15 cellular contexts compared by ENCODE assay signal in the genomic region with DNA sequence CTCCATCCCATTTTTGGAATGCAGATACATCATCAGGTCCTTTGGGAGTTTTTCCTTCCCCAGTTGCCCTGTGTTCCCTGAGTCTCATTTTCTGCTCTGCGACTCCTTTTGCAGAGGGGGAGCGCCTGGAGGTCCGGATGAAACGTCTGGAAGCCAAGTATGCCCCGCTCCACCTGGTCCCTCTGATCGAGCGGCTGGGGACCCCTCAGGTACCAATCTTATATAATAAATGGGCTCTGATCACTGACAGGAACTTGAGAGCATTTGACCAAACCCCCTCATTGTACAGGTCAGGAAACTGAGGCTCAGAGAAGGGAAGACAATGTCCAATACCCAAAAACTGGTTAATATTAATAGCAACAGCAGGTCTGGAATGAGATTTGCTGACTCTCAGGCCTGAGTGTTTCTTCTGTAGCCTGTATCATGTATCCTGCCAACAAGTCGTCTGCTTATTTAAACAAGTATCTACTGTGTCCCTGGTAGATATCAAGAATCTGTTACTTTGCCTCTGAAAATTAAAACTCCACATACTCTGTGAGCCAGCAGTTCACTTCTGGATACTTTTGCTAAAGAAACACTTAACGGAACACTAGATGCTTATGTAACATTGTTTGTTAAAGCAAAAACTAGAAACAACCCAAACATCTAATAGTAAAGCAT.
DNase-seq lines count a peak whose midpoint lies in the region; ATAC-seq and TF ChIP-seq lines count a peak whose summit lies in the region.
"Had no signal": no experiment of that assay in that cellular context is flagged by ENCODE, and none has a peak within 500 bp of the region (broad histone marks: within the 10 kb centered on the region; RNA-seq: fewer than 3 reads in every experiment).

No MANE protein-coding gene starts in this region.

- H4K20me1 ChIP-seq in neural progenitor cell (ENCODE audit: low read depth), result no peaks in the 10 kb centered on the region

- no peaks in the 10 kb centered on the region for H3F3A ChIP-seq in neural progenitor cell (ENCODE audit: low read depth)

- no peak overlapping the region for H2BK120ac ChIP-seq in mesendoderm (ENCODE audit: low read depth, low read length)

- no peak overlapping the region for H3K27ac Mint-ChIP-seq in activated CD8-positive, alpha-beta T cell treated with anti-CD3 and anti-CD28 coated beads, Interleukin-2, amount 10 ng/mL, durations not matched to agents 7 days and 5 days
- no peak overlapping the region for H3K27ac Mint-ChIP-seq in activated CD8-positive, alpha-beta T cell treated with anti-CD3 and anti-CD28 coated beads for 36 hours
- peak overlapping the region; percentile 43 for H3K27ac Mint-ChIP-seq in stimulated activated effector memory CD8-positive, alpha-beta T cell treated with anti-CD3 and anti-CD28 coated beads, Interleukin-12 subunit alpha, Interleukin-12 subunit beta, amount 100 ng/mL, for 72 hours
- H3K27ac Mint-ChIP-seq in effector memory CD8-positive, alpha-beta T cell, result peak overlapping the region in 1 of 2 donors; percentile 17
- no peak overlapping the region for H3K27ac Mint-ChIP-seq in neural progenitor cell

- H3K9me3 ChIP-seq in adipocyte (ENCODE audit: control insufficient read depth, low read length) (no peaks in the 10 kb centered on the region), neural progenitor cell (ENCODE audit: low read depth) (no peaks in the 10 kb centered on the region)
- H3K9me3 ChIP-seq: mucosa of descending colon had no signal

- H3K9ac ChIP-seq in adipocyte (ENCODE audit: low read length) (no peak overlapping the region), mesendoderm (ENCODE audit: low read length) (no peak overlapping the region), neural progenitor cell (no peak overlapping the region)

- H3K4me3 ChIP-seq in adipocyte (ENCODE audit: low read length) (no peak overlapping the region), mesendoderm (ENCODE audit: low read length) (no peak overlapping the region), neural progenitor cell (no peak overlapping the region)
- H3K4me3 ChIP-seq: mucosa of descending colon had no signal

- peak; percentile 3 for DNase-seq in activated CD8-positive, alpha-beta T cell treated with anti-CD3 and anti-CD28 coated beads, Interleukin-2, amount 10 ng/mL, durations not matched to agents 7 days and 5 days
- DNase-seq in activated CD8-positive, alpha-beta T cell treated with anti-CD3 and anti-CD28 coated beads for 36 hours, result no peak
- DNase-seq in adipocyte (ENCODE audit: low read depth) (peak; percentile 16), mesendoderm (no peak), NOMO-1 (lab: John Stamatoyannopoulos, UW; ENCODE audit: unreplicated experiment in 2 of 2) (no peak), neural progenitor cell (ENCODE audit: low spot score) (no peak)
- DNase-seq in stimulated activated effector memory CD8-positive, alpha-beta T cell treated with anti-CD3 and anti-CD28 coated beads, Interleukin-12 subunit alpha, Interleukin-12 subunit beta, amount 100 ng/mL, for 72 hours (ENCODE audit: low spot score in 2 of 2), result no peak
- DNase-seq in effector memory CD8-positive, alpha-beta T cell, result no peak
- DNase-seq: 8988T; activated CD4-positive, CD25-positive, alpha-beta regulatory T cell treated with anti-CD3 and anti-CD28 coated beads, Interleukin-2, amount 50 U/mL, for 72 hours; immature natural killer cell; mucosa of descending colon; stimulated activated CD4-positive, alpha-beta T cell treated with anti-CD3 and anti-CD28 coated beads, Interleukin-2, amount 100 ng/mL, for 24 hours had no signal

- H3K79me2 ChIP-seq in mesendoderm (ENCODE audit: control insufficient read depth, insufficient read depth, low read length) (no peaks in the 10 kb centered on the region), neural progenitor cell (ENCODE audit: low read depth) (no peaks in the 10 kb centered on the region)

- H3K27me3 Mint-ChIP-seq in activated CD8-positive, alpha-beta T cell treated with anti-CD3 and anti-CD28 coated beads, Interleukin-2, amount 10 ng/mL, durations not matched to agents 7 days and 5 days (ENCODE audit: low read depth), result no peaks in the 10 kb centered on the region
- H3K27me3 Mint-ChIP-seq in activated CD8-positive, alpha-beta T cell treated with anti-CD3 and anti-CD28 coated beads for 36 hours, result no peaks in the 10 kb centered on the region
- H3K27me3 Mint-ChIP-seq in effector memory CD8-positive, alpha-beta T cell, result no peaks in the 10 kb centered on the region
- no peaks in the 10 kb centered on the region for H3K27me3 Mint-ChIP-seq in neural progenitor cell (ENCODE audit: insufficient read depth, low read depth)

- intact Hi-C loops in activated CD8-positive, alpha-beta T cell treated with anti-CD3 and anti-CD28 coated beads for 36 hours (cut with micrococcal nuclease), result no loop called here

- H2AK5ac ChIP-seq in mesendoderm (ENCODE audit: low read length), result no peak overlapping the region

- H3K9me3 Mint-ChIP-seq in activated CD8-positive, alpha-beta T cell treated with anti-CD3 and anti-CD28 coated beads, Interleukin-2, amount 10 ng/mL, durations not matched to agents 7 days and 5 days (ENCODE audit: insufficient read depth), result no peaks in the 10 kb centered on the region
- no peaks in the 10 kb centered on the region for H3K9me3 Mint-ChIP-seq in activated CD8-positive, alpha-beta T cell treated with anti-CD3 and anti-CD28 coated beads for 36 hours
- no peaks in the 10 kb centered on the region for H3K9me3 Mint-ChIP-seq in stimulated activated effector memory CD8-positive, alpha-beta T cell treated with anti-CD3 and anti-CD28 coated beads, Interleukin-12 subunit alpha, Interleukin-12 subunit beta, amount 100 ng/mL, for 72 hours
- H3K9me3 Mint-ChIP-seq in effector memory CD8-positive, alpha-beta T cell, result no peaks in the 10 kb centered on the region
- no peaks in the 10 kb centered on the region for H3K9me3 Mint-ChIP-seq in neural progenitor cell
- H3K9me3 Mint-ChIP-seq: immature natural killer cell; T-helper 2 cell treated with Interferon-gamma antibody and Interleukin-4, amounts not matched to agents 5 μg/mL and 100 μg/mL, for 36 hours had no signal

- no peak overlapping the region for H4K8ac ChIP-seq in mesendoderm (ENCODE audit: low read depth, low read length)

- H3K4me2 ChIP-seq in mesendoderm (ENCODE audit: low read length) (no peak overlapping the region), neural progenitor cell (no peak overlapping the region)

- no peak for ATAC-seq in activated CD8-positive, alpha-beta T cell treated with anti-CD3 and anti-CD28 coated beads, Interleukin-2, amount 10 ng/mL, durations not matched to agents 7 days and 5 days
- ATAC-seq in activated CD8-positive, alpha-beta T cell treated with anti-CD3 and anti-CD28 coated beads for 36 hours, result no peak
- no peak for ATAC-seq in stimulated activated effector memory CD8-positive, alpha-beta T cell treated with anti-CD3 and anti-CD28 coated beads, Interleukin-12 subunit alpha, Interleukin-12 subunit beta, amount 100 ng/mL, for 72 hours
- no peak for ATAC-seq in effector memory CD8-positive, alpha-beta T cell (replicated peaks)
- ATAC-seq: mucosa of descending colon had no signal

- H3K56ac ChIP-seq in mesendoderm (ENCODE audit: low read length), result no peak overlapping the region

- H3K4me1 Mint-ChIP-seq in activated CD8-positive, alpha-beta T cell treated with anti-CD3 and anti-CD28 coated beads, Interleukin-2, amount 10 ng/mL, durations not matched to agents 7 days and 5 days (ENCODE audit: low read depth), result peaks cover 6% of the 10 kb centered on the region
- peaks cover 7% of the 10 kb centered on the region for H3K4me1 Mint-ChIP-seq in activated CD8-positive, alpha-beta T cell treated with anti-CD3 and anti-CD28 coated beads for 36 hours (ENCODE audit: low read depth)
- peaks cover 22% of the 10 kb centered on the region for H3K4me1 Mint-ChIP-seq in stimulated activated effector memory CD8-positive, alpha-beta T cell treated with anti-CD3 and anti-CD28 coated beads, Interleukin-12 subunit alpha, Interleukin-12 subunit beta, amount 100 ng/mL, for 72 hours
- H3K4me1 Mint-ChIP-seq in effector memory CD8-positive, alpha-beta T cell (ENCODE audit: low read depth in 2 of 2), result peaks cover 7 to 16% of the 10 kb centered on the region in 2 donors
- H3K4me1 Mint-ChIP-seq in neural progenitor cell, result peaks cover 33% of the 10 kb centered on the region

- POLR2A ChIA-PET in activated CD8-positive, alpha-beta T cell treated with anti-CD3 and anti-CD28 coated beads, Interleukin-2, amount 10 ng/mL, durations not matched to agents 7 days and 5 days (lab: Charles Lee), result no interaction called here
- POLR2A ChIA-PET in activated CD8-positive, alpha-beta T cell treated with anti-CD3 and anti-CD28 coated beads for 36 hours (lab: Charles Lee), result no interaction called here

- TF ChIP-seq CTCF in activated CD8-positive, alpha-beta T cell treated with anti-CD3 and anti-CD28 coated beads for 36 hours (IDR thresholded peaks at IDR 0.05), result no peak
- TF ChIP-seq CTCF in neural progenitor cell (IDR thresholded peaks at IDR 0.05), result no peak

- no peak overlapping the region for H3K4me3 Mint-ChIP-seq in activated CD8-positive, alpha-beta T cell treated with anti-CD3 and anti-CD28 coated beads, Interleukin-2, amount 10 ng/mL, durations not matched to agents 7 days and 5 days
- no peak overlapping the region for H3K4me3 Mint-ChIP-seq in activated CD8-positive, alpha-beta T cell treated with anti-CD3 and anti-CD28 coated beads for 36 hours
- H3K4me3 Mint-ChIP-seq in stimulated activated effector memory CD8-positive, alpha-beta T cell treated with anti-CD3 and anti-CD28 coated beads, Interleukin-12 subunit alpha, Interleukin-12 subunit beta, amount 100 ng/mL, for 72 hours, result no peak overlapping the region
- no peak overlapping the region for H3K4me3 Mint-ChIP-seq in effector memory CD8-positive, alpha-beta T cell
- H3K4me3 Mint-ChIP-seq in neural progenitor cell, result no peak overlapping the region
- H3K4me3 Mint-ChIP-seq: immature natural killer cell; T-helper 2 cell treated with Interferon-gamma antibody and Interleukin-4, amounts not matched to agents 5 μg/mL and 100 μg/mL, for 36 hours had no signal

- no peak overlapping the region for H4K5ac ChIP-seq in mesendoderm (ENCODE audit: low read length)

- H3K36me3 ChIP-seq in adipocyte (ENCODE audit: control insufficient read depth, insufficient read depth, low read length, severe bottlenecking) (no peaks in the 10 kb centered on the region), mesendoderm (ENCODE audit: control insufficient read depth, insufficient read depth, low read length) (no peaks in the 10 kb centered on the region), neural progenitor cell (peaks cover 4% of the 10 kb centered on the region)

- H2AFZ ChIP-seq in neural progenitor cell (replicated peaks), result no peak overlapping the region

- H3K36me3 Mint-ChIP-seq in activated CD8-positive, alpha-beta T cell treated with anti-CD3 and anti-CD28 coated beads, Interleukin-2, amount 10 ng/mL, durations not matched to agents 7 days and 5 days (ENCODE audit: low read depth), result peaks cover 78% of the 10 kb centered on the region
- H3K36me3 Mint-ChIP-seq in activated CD8-positive, alpha-beta T cell treated with anti-CD3 and anti-CD28 coated beads for 36 hours (ENCODE audit: low read depth), result peaks cover 59% of the 10 kb centered on the region
- peaks cover 100% of the 10 kb centered on the region for H3K36me3 Mint-ChIP-seq in stimulated activated effector memory CD8-positive, alpha-beta T cell treated with anti-CD3 and anti-CD28 coated beads, Interleukin-12 subunit alpha, Interleukin-12 subunit beta, amount 100 ng/mL, for 72 hours
- H3K36me3 Mint-ChIP-seq in effector memory CD8-positive, alpha-beta T cell (ENCODE audit: insufficient read depth), result peaks cover 94% of the 10 kb centered on the region
- H3K36me3 Mint-ChIP-seq in neural progenitor cell, result peaks cover 5% of the 10 kb centered on the region

- WGBS in mesendoderm (ENCODE audit: extremely low coverage, insufficient coverage, low lambda C conversion rate), result no CpG with 5 or more reads among the region's 9 CpGs

- H3K4me1 ChIP-seq in adipocyte (ENCODE audit: control insufficient read depth, insufficient read depth, low read length), result peaks cover 20% of the 10 kb centered on the region
- peaks cover 4% of the 10 kb centered on the region for H3K4me1 ChIP-seq in mesendoderm (ENCODE audit: control insufficient read depth, low read depth, low read length)
- no peaks in the 10 kb centered on the region for H3K4me1 ChIP-seq in neural progenitor cell

- H3K27me3 ChIP-seq in adipocyte (replicated peaks; ENCODE audit: control insufficient read depth, insufficient read depth, low read length) (no peaks in the 10 kb centered on the region), mesendoderm (ENCODE audit: insufficient read depth, low read length, poor library complexity) (no peaks in the 10 kb centered on the region), neural progenitor cell (no peaks in the 10 kb centered on the region)

- H3K23ac ChIP-seq in mesendoderm (ENCODE audit: low read length), result no peak overlapping the region

- H3K27ac ChIP-seq in mesendoderm (ENCODE audit: low read depth, low read length), result peak overlapping the region; percentile 53
- no peak overlapping the region for H3K27ac ChIP-seq in neural progenitor cell
- H3K27ac ChIP-seq: C4-2B had no signal

- CTCF ChIA-PET in activated CD8-positive, alpha-beta T cell treated with anti-CD3 and anti-CD28 coated beads, Interleukin-2, amount 10 ng/mL, durations not matched to agents 7 days and 5 days (lab: Charles Lee), result no interaction called here
- CTCF ChIA-PET in activated CD8-positive, alpha-beta T cell treated with anti-CD3 and anti-CD28 coated beads for 36 hours (lab: Charles Lee), result no interaction called here

- no peaks in the 10 kb centered on the region for H3K79me1 ChIP-seq in mesendoderm (ENCODE audit: low read length)

- peak overlapping the region; percentile 65 for H3K18ac ChIP-seq in mesendoderm (ENCODE audit: low read length)

- H2BK5ac ChIP-seq in mesendoderm (ENCODE audit: low read length), result peak overlapping the region; percentile 21

- peak overlapping the region; percentile 1 for H2BK15ac ChIP-seq in mesendoderm (replicated peaks; ENCODE audit: low read depth)

- peak overlapping the region; percentile 95 for H3K4ac ChIP-seq in mesendoderm (ENCODE audit: low read depth, low read length)

Comparison
In these comparisons a context has a peak if more than half of its experiments do, and no peak if none do; other contexts are left out.
1. DNase-seq: peak in activated CD8-positive, alpha-beta T cell treated with anti-CD3 and anti-CD28 coated beads, Interleukin-2, amount 10 ng/mL, durations not matched to agents 7 days and 5 days (single experiment) and adipocyte (single experiment); none in activated CD8-positive, alpha-beta T cell treated with anti-CD3 and anti-CD28 coated beads for 36 hours (single experiment), mesendoderm (single experiment), stimulated activated effector memory CD8-positive, alpha-beta T cell treated with anti-CD3 and anti-CD28 coated beads, Interleukin-12 subunit alpha, Interleukin-12 subunit beta, amount 100 ng/mL, for 72 hours (0 of 2), effector memory CD8-positive, alpha-beta T cell (0 of 3), NOMO-1 (0 of 2) and neural progenitor cell (single experiment).